ENCODE assay signal across 1 cellular context in the genomic region with DNA sequence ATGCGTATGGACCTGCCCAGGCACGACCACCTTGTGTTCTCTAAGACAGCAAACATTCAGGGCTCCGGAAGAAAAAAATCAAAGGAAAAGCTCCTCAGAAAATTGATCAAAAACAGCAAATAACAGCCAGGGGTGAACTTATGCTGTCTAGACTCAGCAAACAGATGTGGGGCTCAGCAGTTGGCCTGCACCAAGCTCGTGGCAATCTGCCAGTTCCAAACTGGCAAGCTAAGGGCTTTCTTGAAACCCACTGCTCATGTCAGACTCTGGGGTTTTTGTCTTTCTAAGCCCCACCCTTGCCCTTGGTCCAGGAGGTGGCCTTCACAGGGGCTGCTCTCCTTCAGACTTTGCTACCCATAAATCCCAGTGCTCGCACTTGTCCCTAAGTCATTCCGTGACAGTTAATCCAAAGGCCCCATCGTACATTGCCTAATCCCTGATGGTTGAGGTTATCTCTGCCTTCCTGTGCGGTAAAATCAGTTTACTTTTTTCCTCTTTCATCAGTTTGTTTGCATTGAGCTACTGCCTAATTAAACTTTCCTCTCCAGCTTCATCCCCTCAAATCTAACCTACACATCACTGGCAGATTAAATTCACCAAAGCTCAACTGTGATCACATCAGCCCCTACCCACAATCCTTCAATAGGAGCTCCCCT.
TF ChIP-seq lines count a peak whose summit lies in the region.

No MANE protein-coding gene starts in this region.

TF ChIP-seq in liver, 16 proteins besides CTCF, POLR2A, EP300 and RAD21 (continued from another document):
- TF ChIP-seq, protein P1, sequence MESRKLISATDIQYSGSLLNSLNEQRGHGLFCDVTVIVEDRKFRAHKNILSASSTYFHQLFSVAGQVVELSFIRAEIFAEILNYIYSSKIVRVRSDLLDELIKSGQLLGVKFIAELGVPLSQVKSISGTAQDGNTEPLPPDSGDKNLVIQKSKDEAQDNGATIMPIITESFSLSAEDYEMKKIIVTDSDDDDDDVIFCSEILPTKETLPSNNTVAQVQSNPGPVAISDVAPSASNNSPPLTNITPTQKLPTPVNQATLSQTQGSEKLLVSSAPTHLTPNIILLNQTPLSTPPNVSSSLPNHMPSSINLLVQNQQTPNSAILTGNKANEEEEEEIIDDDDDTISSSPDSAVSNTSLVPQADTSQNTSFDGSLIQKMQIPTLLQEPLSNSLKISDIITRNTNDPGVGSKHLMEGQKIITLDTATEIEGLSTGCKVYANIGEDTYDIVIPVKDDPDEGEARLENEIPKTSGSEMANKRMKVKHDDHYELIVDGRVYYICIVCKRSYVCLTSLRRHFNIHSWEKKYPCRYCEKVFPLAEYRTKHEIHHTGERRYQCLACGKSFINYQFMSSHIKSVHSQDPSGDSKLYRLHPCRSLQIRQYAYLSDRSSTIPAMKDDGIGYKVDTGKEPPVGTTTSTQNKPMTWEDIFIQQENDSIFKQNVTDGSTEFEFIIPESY (IDR thresholded peaks at IDR 0.05) = no peak
- no peak for TF ChIP-seq GABPA (IDR thresholded peaks at IDR 0.05 in 1 of 2, conservative IDR thresholded peaks at IDR 0.05 in 1 of 2)
- TF ChIP-seq FOXA2 (IDR thresholded peaks at IDR 0.05) = no peak
- no peak for TF ChIP-seq EGR1 (IDR thresholded peaks at IDR 0.05; ENCODE audit: low read depth in 2 of 2)
- TF ChIP-seq TAF1 (conservative IDR thresholded peaks at IDR 0.05) = no peak
- TF ChIP-seq SP1 (IDR thresholded peaks at IDR 0.05) = no peak
- TF ChIP-seq HNF4G (IDR thresholded peaks at IDR 0.05) = no peak
- no peak for TF ChIP-seq NR2F2 (IDR thresholded peaks at IDR 0.05)
